Comparison of ENCODE assay signal across 8 cellular contexts in the genomic region with DNA sequence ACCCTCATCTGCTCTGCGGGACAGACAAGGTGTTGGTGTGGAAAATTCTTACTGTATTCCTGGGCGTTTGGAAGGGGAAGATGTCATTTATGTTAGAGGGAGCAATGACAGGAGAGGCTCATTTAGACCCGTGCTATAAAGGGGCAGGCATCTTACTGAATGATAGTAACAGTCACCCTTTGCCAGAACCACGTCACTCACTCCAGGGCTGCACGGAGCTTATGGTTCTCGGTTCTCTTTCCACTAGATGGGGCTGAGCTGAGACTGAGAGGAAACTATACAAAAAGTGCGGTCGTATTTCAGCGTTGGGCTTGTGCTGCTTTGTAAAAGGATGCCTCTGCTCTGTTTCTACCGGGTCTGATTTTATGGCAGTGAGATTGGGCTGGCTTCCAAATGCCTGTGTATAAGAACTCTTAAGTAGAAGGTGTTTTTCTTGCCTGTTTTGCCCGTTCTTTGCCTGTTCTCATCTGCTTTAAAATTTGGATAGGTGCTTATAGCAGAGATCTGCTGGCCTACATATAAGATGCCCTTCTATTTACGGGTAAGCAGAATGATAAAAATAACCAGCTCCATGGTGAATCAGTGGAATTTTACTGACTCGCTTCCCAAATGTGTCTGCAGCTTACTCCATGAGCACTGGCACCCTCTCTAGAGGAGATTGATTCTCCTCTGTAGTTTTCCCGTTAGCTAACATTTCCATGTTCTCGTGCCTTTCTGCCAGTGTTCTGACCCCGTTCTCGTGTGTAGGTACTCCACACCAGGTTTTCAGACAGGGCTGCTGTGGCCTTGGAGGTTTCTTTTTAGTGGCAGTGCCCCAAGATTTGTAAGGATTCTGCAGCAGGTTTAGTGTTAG. TPM values are rescaled to one million over a fixed set of nuclear protein-coding genes. Genes with fewer than 3 reads are reported as not detected.
A peak's percentile ranks its signal among the peaks of the same experiment; 100 is the strongest.
DNase-seq lines count a peak whose midpoint lies in the region; ATAC-seq and TF ChIP-seq lines count a peak whose summit lies in the region.

No MANE protein-coding gene starts in this region.

- H3K27ac Mint-ChIP-seq in effector memory CD8-positive, alpha-beta T cell: peak overlapping the region; percentile 16 to 89
- H3K27ac Mint-ChIP-seq in Calu3 (ENCODE audit: unreplicated experiment): no peak overlapping the region

- peaks cover 48 to 80% of the 10 kb centered on the region in 2 donors for H3K4me1 Mint-ChIP-seq in effector memory CD8-positive, alpha-beta T cell (ENCODE audit: low read depth in 2 of 2)
- peaks cover 9% of the 10 kb centered on the region for H3K4me1 Mint-ChIP-seq in Calu3 (ENCODE audit: low read depth, unreplicated experiment)

- CTCF ChIA-PET in Calu3 (lab: Charles Lee): interaction anchor here (1.0 kb wide), 1 partner anchor 9 kb away, joined by 3 read pairs; no protein-coding TSS in a partner anchor

- intact Hi-C loops in Calu3 (cut with micrococcal nuclease; ENCODE audit: unreplicated experiment): no loop called here

- peak; percentile 33 for DNase-seq in CD1c-positive myeloid dendritic cell (ENCODE audit: extremely low spot score)
- peak; percentile 72 for DNase-seq in NCI-H2029 (lab: John Stamatoyannopoulos, UW)
- peak in 2 of 3 experiments; percentile 38 to 40 for DNase-seq in activated CD8-positive, alpha-beta memory T cell treated with anti-CD3 and anti-CD28 coated beads for 48 hours (ENCODE audit: low read depth in 2 of 3, low spot score in 2 of 3)
- peak in 2 of 3 experiments; percentile 6 to 20 for DNase-seq in effector memory CD8-positive, alpha-beta T cell
- peak; percentile 58 for DNase-seq in midbrain (lab: John Stamatoyannopoulos, UW)
- peak; percentile 6 to 26 for DNase-seq in stimulated activated CD8-positive, alpha-beta memory T cell treated with anti-CD3 and anti-CD28 coated beads, Interleukin-2, amount 100 ng/mL, for 1 hour (ENCODE audit: low read depth in 2 of 2)
- DNase-seq in Calu3: no peak
- no peak for DNase-seq in SIG-M5 treated with dmso at 0.1 percent for 504 hours (lab: John Stamatoyannopoulos, UW; ENCODE audit: unreplicated experiment)

- BruUV-seq in Calu3 (replicated peaks; lab: Mats Ljungman, UMichigan): no TSS peak

- peaks cover 21% of the 10 kb centered on the region for H3K36me3 Mint-ChIP-seq in effector memory CD8-positive, alpha-beta T cell (ENCODE audit: insufficient read depth)
- peaks cover 1% of the 10 kb centered on the region for H3K36me3 Mint-ChIP-seq in Calu3 (ENCODE audit: insufficient read depth, unreplicated experiment)

- ATAC-seq in effector memory CD8-positive, alpha-beta T cell (replicated peaks): peak; percentile 91

- H3K4me3 Mint-ChIP-seq in effector memory CD8-positive, alpha-beta T cell: no peak overlapping the region
- no peak overlapping the region for H3K4me3 Mint-ChIP-seq in Calu3 (ENCODE audit: low read depth, unreplicated experiment)

- no peaks in the 10 kb centered on the region for H3K9me3 Mint-ChIP-seq in effector memory CD8-positive, alpha-beta T cell
- H3K9me3 Mint-ChIP-seq in Calu3 (ENCODE audit: low read depth, unreplicated experiment): no peaks in the 10 kb centered on the region

- TF ChIP-seq CTCF in Calu3 (IDR thresholded peaks at IDR 0.05; ENCODE audit: unreplicated experiment): no peak

- H3K27me3 Mint-ChIP-seq in effector memory CD8-positive, alpha-beta T cell: no peaks in the 10 kb centered on the region
- no peaks in the 10 kb centered on the region for H3K27me3 Mint-ChIP-seq in Calu3 (ENCODE audit: unreplicated experiment)

RNA-seq across cellular contexts. Expression of gene MRPS6, which starts 55.9 kb away (rescaled TPM):
- total RNA-seq in Calu3 (2022): 43.5 TPM in 2 replicates

RNA-seq across cellular contexts. Expression of gene SLC5A3, which starts 55.9 kb away (rescaled TPM):
- total RNA-seq in Calu3 (2022): 15.8 and 15.9 TPM in 2 replicates

Comparison
In these comparisons a context has a peak if more than half of its experiments do, and no peak if none do; other contexts are left out.
1. DNase-seq: peak in CD1c-positive myeloid dendritic cell (single experiment), NCI-H2029 (single experiment), activated CD8-positive, alpha-beta memory T cell treated with anti-CD3 and anti-CD28 coated beads for 48 hours (2 of 3), effector memory CD8-positive, alpha-beta T cell (2 of 3), midbrain (single experiment) and stimulated activated CD8-positive, alpha-beta memory T cell treated with anti-CD3 and anti-CD28 coated beads, Interleukin-2, amount 100 ng/mL, for 1 hour (2 of 2); none in Calu3 (single experiment) and SIG-M5 treated with dmso at 0.1 percent for 504 hours (single experiment).